In the genomic region with DNA sequence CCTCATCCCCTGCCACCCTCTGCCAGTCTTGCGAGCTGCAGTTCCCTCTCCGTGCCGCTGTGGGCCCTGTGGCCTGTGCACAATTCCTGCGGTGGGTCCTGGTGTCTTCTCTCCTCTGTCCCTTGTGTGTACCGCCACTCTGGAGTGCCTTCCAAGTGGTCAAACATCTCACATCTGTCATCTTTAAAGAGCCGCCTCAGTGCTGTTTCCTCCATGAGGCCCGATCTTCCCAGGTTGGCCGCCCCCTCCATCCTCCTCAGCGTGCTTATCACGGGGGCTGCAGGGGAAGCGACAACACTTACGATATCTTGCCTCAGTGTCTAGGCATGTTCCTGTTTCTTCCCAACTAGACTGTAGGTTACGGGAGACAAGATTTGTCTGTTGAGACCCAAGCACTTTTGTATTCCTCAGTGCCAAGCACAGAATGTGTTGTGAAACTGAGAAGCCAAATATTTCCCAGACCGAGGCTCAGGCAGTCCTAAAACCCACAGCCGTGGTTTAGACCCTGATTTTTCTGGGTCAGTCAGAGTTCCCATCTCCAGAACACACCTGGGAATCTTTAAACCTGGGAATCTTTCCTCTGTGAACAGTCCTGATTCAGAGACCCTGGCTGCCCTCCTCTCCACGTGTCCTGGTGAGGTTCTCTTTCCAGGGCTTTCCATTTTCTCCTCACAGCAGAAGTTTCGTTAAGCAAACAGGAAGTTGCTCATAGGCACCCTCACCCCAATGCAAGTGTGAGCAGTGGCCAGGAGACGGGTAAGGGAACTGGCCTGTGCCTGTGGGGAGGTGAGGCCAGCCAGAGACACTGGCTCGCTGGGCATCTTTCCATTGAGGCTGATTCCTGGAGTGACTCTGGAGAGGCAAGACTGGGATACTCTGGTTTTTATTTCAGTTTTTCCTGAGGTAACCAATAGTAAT, we compare ENCODE assay signal across 12 cellular contexts. TPM values are rescaled to one million over a fixed set of nuclear protein-coding genes. Genes with fewer than 3 reads are reported as not detected.
DNase-seq lines count a peak whose midpoint lies in the region; ATAC-seq and TF ChIP-seq lines count a peak whose summit lies in the region.
"Had no signal": no experiment of that assay in that cellular context is flagged by ENCODE, and none has a peak within 500 bp of the region (broad histone marks: within the 10 kb centered on the region; RNA-seq: fewer than 3 reads in every experiment).

No MANE protein-coding gene starts in this region.

- H3K79me2 ChIP-seq in OCI-LY1 (ENCODE audit: insufficient read depth, low read length): no peaks in the 10 kb centered on the region

- no CpG with 5 or more reads among the region's 19 CpGs for WGBS in neuronal stem cell (ENCODE audit: extremely low coverage in 2 of 2, insufficient read length in 2 of 2, insufficient replicate concordance in 1 of 2), 2 donors

- DNase-seq in CD4-positive, alpha-beta memory T cell: no peak
- peak; percentile 58 for DNase-seq in epithelial cell of esophagus (ENCODE audit: low read depth)
- DNase-seq in neuronal stem cell (ENCODE audit: low spot score): no peak
- DNase-seq in HuH-7.5 (ENCODE audit: low spot score): no peak
- no peak for DNase-seq in NCI-H2081 treated with DMSO at 0.1 percent for 48 hours (lab: John Stamatoyannopoulos, UW)
- DNase-seq: activated T-cell treated with anti-CD3 and anti-CD28 coated beads, Interleukin-2, amount 50 U/mL, for 4 hours; cerebellar nuclear complex had no signal

- no peak overlapping the region for H3K4ac ChIP-seq in neuronal stem cell (ENCODE audit: low read length)

- H3K27me3 Mint-ChIP-seq in CD4-positive, alpha-beta memory T cell: no peaks in the 10 kb centered on the region
- H3K27me3 Mint-ChIP-seq: IgD-negative memory B cell had no signal

- no peak overlapping the region for H2BK120ac ChIP-seq in neuronal stem cell (ENCODE audit: low read depth, low read length)

- no peak overlapping the region for H3K23ac ChIP-seq in neuronal stem cell (ENCODE audit: low read depth, low read length, poor library complexity)

- no peaks in the 10 kb centered on the region for H3K79me1 ChIP-seq in neuronal stem cell (ENCODE audit: low read depth, low read length)

- H2BK5ac ChIP-seq in neuronal stem cell (ENCODE audit: low read length): no peak overlapping the region

- TF ChIP-seq CTCF in OCI-LY1 (IDR thresholded peaks at IDR 0.05; ENCODE audit: low read length): no peak
- no peak for TF ChIP-seq CTCF in epithelial cell of esophagus (IDR thresholded peaks at IDR 0.05; ENCODE audit: insufficient read depth, low read depth, low read length, missing control alignments)

- no peak overlapping the region for H2AK5ac ChIP-seq in neuronal stem cell (ENCODE audit: low read depth, low read length)

- peak overlapping the region; percentile 20 for H3K18ac ChIP-seq in neuronal stem cell (ENCODE audit: low read length)

- no peak overlapping the region for H2BK12ac ChIP-seq in neuronal stem cell (ENCODE audit: low read length)

- intact Hi-C loops in CD4-positive, alpha-beta memory T cell (cut with micrococcal nuclease): no loop called here

- H3K9me3 ChIP-seq in CD4-positive, alpha-beta memory T cell (ENCODE audit: control insufficient read depth in 1 of 2, low read length in 2 of 2): no peaks in the 10 kb centered on the region
- H3K9me3 ChIP-seq in OCI-LY1 (ENCODE audit: low read length): no peaks in the 10 kb centered on the region
- no peaks in the 10 kb centered on the region for H3K9me3 ChIP-seq in neuronal stem cell (replicated peaks in 1 of 2; ENCODE audit: control insufficient read depth in 2 of 2, insufficient read depth in 1 of 2, low read depth in 1 of 2, low read length in 2 of 2)

- no peak overlapping the region for H4K8ac ChIP-seq in neuronal stem cell (ENCODE audit: low read depth, low read length)

- H4K91ac ChIP-seq in neuronal stem cell (ENCODE audit: low read depth, low read length, poor library complexity): no peak overlapping the region

- H3K4me3 Mint-ChIP-seq in CD4-positive, alpha-beta memory T cell: no peak overlapping the region
- H3K4me3 Mint-ChIP-seq: activated T-cell treated with anti-CD3 and anti-CD28 coated beads, Interleukin-2, amount 50 U/mL, for 4 hours; IgD-negative memory B cell had no signal

- H3K27ac ChIP-seq in CD4-positive, alpha-beta memory T cell (ENCODE audit: low read depth, low read length): no peak overlapping the region
- H3K27ac ChIP-seq in OCI-LY1 (ENCODE audit: low read depth, low read length, poor library complexity, severe bottlenecking) (peak overlapping the region; percentile 27), neuronal stem cell (replicated peaks; ENCODE audit: low read length) (no peak overlapping the region)

- POLR2A ChIA-PET in CD4-positive, alpha-beta memory T cell (lab: Charles Lee; ENCODE audit: partially characterized antibody): no interaction called here

- no peak overlapping the region for H3K14ac ChIP-seq in neuronal stem cell (ENCODE audit: low read length)

- no peaks in the 10 kb centered on the region for H4K20me1 ChIP-seq in OCI-LY1 (ENCODE audit: insufficient read depth, low read length)

- CTCF ChIA-PET in CD4-positive, alpha-beta memory T cell (lab: Charles Lee; ENCODE audit: partially characterized antibody): interaction anchor here (2.5 kb wide), 1 partner anchor 16 kb away, joined by 7 read pairs; no protein-coding TSS in a partner anchor

- peak overlapping the region; percentile 3; the same call in 1 of the 2 replicates for H3K9ac ChIP-seq in OCI-LY1 (ENCODE audit: low read length)
- H3K9ac ChIP-seq in neuronal stem cell (ENCODE audit: low read depth, low read length, poor library complexity): no peak overlapping the region

- H2AFZ ChIP-seq in OCI-LY1 (ENCODE audit: low read length) (no peak overlapping the region), neuronal stem cell (ENCODE audit: low read length) (no peak overlapping the region)

- no peaks in the 10 kb centered on the region for H3K4me1 ChIP-seq in CD4-positive, alpha-beta memory T cell (ENCODE audit: insufficient read depth, low read length)
- H3K4me1 ChIP-seq in OCI-LY1 (ENCODE audit: insufficient read depth, low read length, severe bottlenecking): peaks cover 47% of the 10 kb centered on the region
- no peaks in the 10 kb centered on the region for H3K4me1 ChIP-seq in neuronal stem cell (ENCODE audit: control insufficient read depth in 2 of 2, insufficient read depth in 1 of 2, low read depth in 1 of 2, low read length in 2 of 2)

- H3K4me2 ChIP-seq in OCI-LY1 (ENCODE audit: low read length) (peak overlapping the region; percentile 29; the same call in 1 of the 2 replicates), neuronal stem cell (ENCODE audit: insufficient read depth, low read length, poor library complexity, severe bottlenecking) (no peak overlapping the region)

- peaks cover 3% of the 10 kb centered on the region for H3K36me3 ChIP-seq in CD4-positive, alpha-beta memory T cell (ENCODE audit: insufficient read depth, low read length)
- H3K36me3 ChIP-seq in OCI-LY1 (ENCODE audit: insufficient read depth, low read length) (peaks cover 7% of the 10 kb centered on the region; the same call in 1 of the 2 replicates), neuronal stem cell (replicated peaks in 1 of 2; ENCODE audit: control insufficient read depth in 2 of 2, insufficient read depth in 2 of 2, low read length in 2 of 2) (peaks cover 0 to 19% of the 10 kb centered on the region in 2 donors)

- no peaks in the 10 kb centered on the region for H3K27me3 ChIP-seq in CD4-positive, alpha-beta memory T cell (ENCODE audit: insufficient read depth, low read length)
- H3K27me3 ChIP-seq in OCI-LY1 (ENCODE audit: insufficient read depth, low read length): no peaks in the 10 kb centered on the region
- H3K27me3 ChIP-seq in neuronal stem cell (ENCODE audit: control insufficient read depth in 3 of 3, insufficient read depth in 3 of 3, low read depth in 1 of 3, low read length in 3 of 3): no peaks in the 10 kb centered on the region

- H3K4me1 Mint-ChIP-seq in CD4-positive, alpha-beta memory T cell: peaks cover 2 to 10% (median 7%) of the 10 kb centered on the region in 4 donors

- ATAC-seq in HG02798 (IDR thresholded peaks at IDR 0.05; ENCODE audit: poor library complexity, unreplicated experiment): no peak
- ATAC-seq in HG03565 (IDR thresholded peaks at IDR 0.05; ENCODE audit: unreplicated experiment): no peak
- ATAC-seq: activated T-cell treated with anti-CD3 and anti-CD28 coated beads, Interleukin-2, amount 50 U/mL, for 4 hours had no signal

- no peaks in the 10 kb centered on the region for H3K9me3 Mint-ChIP-seq in CD4-positive, alpha-beta memory T cell
- H3K9me3 Mint-ChIP-seq: activated T-cell treated with anti-CD3 and anti-CD28 coated beads, Interleukin-2, amount 50 U/mL, for 4 hours; IgD-negative memory B cell had no signal

- no peaks in the 10 kb centered on the region for H3K9me2 ChIP-seq in OCI-LY1 (ENCODE audit: low read depth, low read length)

- peak overlapping the region in 4 of 7 donors; percentile 2 to 47 (median 5) for H3K27ac Mint-ChIP-seq in CD4-positive, alpha-beta memory T cell
- H3K27ac Mint-ChIP-seq: IgD-negative memory B cell had no signal

- H3F3A ChIP-seq in OCI-LY1 (ENCODE audit: insufficient read depth, low read length): no peaks in the 10 kb centered on the region

- no peak overlapping the region for H2BK15ac ChIP-seq in neuronal stem cell (ENCODE audit: low read length)

- H3K4me3 ChIP-seq in CD4-positive, alpha-beta memory T cell (ENCODE audit: low read length in 2 of 2): no peak overlapping the region
- H3K4me3 ChIP-seq in OCI-LY1 (ENCODE audit: low read depth, low read length, poor library complexity, severe bottlenecking) (no peak overlapping the region), epithelial cell of esophagus (ENCODE audit: low read length) (no peak overlapping the region), neuronal stem cell (ENCODE audit: low read length in 2 of 2) (no peak overlapping the region)

- H3K36me3 Mint-ChIP-seq in CD4-positive, alpha-beta memory T cell: peaks cover 12 to 27% of the 10 kb centered on the region in 2 donors

RNA-seq across cellular contexts. Expression of gene SLC46A2, which starts 28.8 kb away (rescaled TPM):
- total RNA-seq in CD4-positive, alpha-beta memory T cell: not detected
- polyA plus RNA-seq in CD4-positive, alpha-beta memory T cell: not detected
- polyA plus RNA-seq in neuronal stem cell (2013, experiment 1 of 2): not detected
- not detected for polyA plus RNA-seq in neuronal stem cell (2013, experiment 2 of 2)
- total RNA-seq: activated T-cell treated with anti-CD3 and anti-CD28 coated beads, Interleukin-2, amount 50 U/mL, for 4 hours had no signal
- polyA plus RNA-seq: BJ, IgD-negative memory B cell had no signal
